ENCODE assay signal across 2 cellular contexts in the genomic region with DNA sequence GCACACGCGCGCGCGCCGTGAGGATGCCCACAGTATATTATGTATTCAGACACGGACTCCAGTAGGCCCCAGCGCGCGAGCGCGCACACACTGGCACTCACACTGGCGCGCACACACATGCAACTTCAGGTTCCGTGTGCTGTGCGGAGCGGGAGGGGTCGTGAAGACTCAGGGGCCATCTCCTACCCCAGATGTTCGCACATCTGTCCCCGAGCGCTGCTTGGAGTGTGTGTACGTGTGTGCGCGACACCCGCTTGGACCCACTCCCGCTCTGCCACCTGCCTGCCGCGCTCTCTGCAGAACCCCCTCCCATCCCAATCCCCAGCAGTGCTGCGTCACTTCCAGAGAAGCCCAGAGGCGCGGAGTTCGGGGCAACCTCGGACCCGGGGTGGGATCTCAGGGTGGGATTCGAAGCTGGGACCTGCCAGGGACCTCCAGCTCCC.
TF ChIP-seq lines count a peak whose summit lies in the region.

No MANE protein-coding gene starts in this region.

TF ChIP-seq in SK-N-SH, 30 proteins besides CTCF, POLR2A, EP300 and RAD21:
- TF ChIP-seq, protein P1, sequence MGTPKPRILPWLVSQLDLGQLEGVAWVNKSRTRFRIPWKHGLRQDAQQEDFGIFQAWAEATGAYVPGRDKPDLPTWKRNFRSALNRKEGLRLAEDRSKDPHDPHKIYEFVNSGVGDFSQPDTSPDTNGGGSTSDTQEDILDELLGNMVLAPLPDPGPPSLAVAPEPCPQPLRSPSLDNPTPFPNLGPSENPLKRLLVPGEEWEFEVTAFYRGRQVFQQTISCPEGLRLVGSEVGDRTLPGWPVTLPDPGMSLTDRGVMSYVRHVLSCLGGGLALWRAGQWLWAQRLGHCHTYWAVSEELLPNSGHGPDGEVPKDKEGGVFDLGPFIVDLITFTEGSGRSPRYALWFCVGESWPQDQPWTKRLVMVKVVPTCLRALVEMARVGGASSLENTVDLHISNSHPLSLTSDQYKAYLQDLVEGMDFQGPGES (IDR thresholded peaks at IDR 0.05; ENCODE audit: low read depth, low read length): no peak
- TF ChIP-seq, protein P2, sequence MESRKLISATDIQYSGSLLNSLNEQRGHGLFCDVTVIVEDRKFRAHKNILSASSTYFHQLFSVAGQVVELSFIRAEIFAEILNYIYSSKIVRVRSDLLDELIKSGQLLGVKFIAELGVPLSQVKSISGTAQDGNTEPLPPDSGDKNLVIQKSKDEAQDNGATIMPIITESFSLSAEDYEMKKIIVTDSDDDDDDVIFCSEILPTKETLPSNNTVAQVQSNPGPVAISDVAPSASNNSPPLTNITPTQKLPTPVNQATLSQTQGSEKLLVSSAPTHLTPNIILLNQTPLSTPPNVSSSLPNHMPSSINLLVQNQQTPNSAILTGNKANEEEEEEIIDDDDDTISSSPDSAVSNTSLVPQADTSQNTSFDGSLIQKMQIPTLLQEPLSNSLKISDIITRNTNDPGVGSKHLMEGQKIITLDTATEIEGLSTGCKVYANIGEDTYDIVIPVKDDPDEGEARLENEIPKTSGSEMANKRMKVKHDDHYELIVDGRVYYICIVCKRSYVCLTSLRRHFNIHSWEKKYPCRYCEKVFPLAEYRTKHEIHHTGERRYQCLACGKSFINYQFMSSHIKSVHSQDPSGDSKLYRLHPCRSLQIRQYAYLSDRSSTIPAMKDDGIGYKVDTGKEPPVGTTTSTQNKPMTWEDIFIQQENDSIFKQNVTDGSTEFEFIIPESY (IDR thresholded peaks at IDR 0.05; ENCODE audit: borderline replicate concordance, low read depth): no peak; the same call in 1 of the 2 replicates
- TF ChIP-seq SMC3 (IDR thresholded peaks at IDR 0.05; ENCODE audit: low read depth, low read length): no peak
- TF ChIP-seq GABPA (IDR thresholded peaks at IDR 0.05; ENCODE audit: low read depth): no peak
- TF ChIP-seq SIN3A (IDR thresholded peaks at IDR 0.05; ENCODE audit: borderline replicate concordance, low read depth, low read length): no peak
- no peak for TF ChIP-seq FOXJ3 (CRISPR knock-in tag; IDR thresholded peaks at IDR 0.05)
- TF ChIP-seq FOXM1 (IDR thresholded peaks at IDR 0.05; ENCODE audit: low read depth): no peak
- TF ChIP-seq, protein P3, sequence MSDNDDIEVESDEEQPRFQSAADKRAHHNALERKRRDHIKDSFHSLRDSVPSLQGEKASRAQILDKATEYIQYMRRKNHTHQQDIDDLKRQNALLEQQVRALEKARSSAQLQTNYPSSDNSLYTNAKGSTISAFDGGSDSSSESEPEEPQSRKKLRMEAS (IDR thresholded peaks at IDR 0.05; ENCODE audit: low read depth): no peak
- TF ChIP-seq RCOR1 (IDR thresholded peaks at IDR 0.05; ENCODE audit: low read length): no peak
- TF ChIP-seq, protein P4, sequence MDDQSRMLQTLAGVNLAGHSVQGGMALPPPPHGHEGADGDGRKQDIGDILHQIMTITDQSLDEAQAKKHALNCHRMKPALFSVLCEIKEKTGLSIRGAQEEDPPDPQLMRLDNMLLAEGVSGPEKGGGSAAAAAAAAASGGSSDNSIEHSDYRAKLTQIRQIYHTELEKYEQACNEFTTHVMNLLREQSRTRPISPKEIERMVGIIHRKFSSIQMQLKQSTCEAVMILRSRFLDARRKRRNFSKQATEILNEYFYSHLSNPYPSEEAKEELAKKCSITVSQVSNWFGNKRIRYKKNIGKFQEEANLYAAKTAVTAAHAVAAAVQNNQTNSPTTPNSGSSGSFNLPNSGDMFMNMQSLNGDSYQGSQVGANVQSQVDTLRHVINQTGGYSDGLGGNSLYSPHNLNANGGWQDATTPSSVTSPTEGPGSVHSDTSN (IDR thresholded peaks at IDR 0.05): no peak
- no peak for TF ChIP-seq MEF2A (IDR thresholded peaks at IDR 0.05; ENCODE audit: borderline replicate concordance, low read depth)
- TF ChIP-seq TAF1 (IDR thresholded peaks at IDR 0.05; ENCODE audit: borderline replicate concordance, low read depth, low read length): no peak
- no peak for TF ChIP-seq RXRA (IDR thresholded peaks at IDR 0.05; ENCODE audit: borderline replicate concordance, low read depth)
- TF ChIP-seq JUND (IDR thresholded peaks at IDR 0.05): no peak
- TF ChIP-seq, protein P5, sequence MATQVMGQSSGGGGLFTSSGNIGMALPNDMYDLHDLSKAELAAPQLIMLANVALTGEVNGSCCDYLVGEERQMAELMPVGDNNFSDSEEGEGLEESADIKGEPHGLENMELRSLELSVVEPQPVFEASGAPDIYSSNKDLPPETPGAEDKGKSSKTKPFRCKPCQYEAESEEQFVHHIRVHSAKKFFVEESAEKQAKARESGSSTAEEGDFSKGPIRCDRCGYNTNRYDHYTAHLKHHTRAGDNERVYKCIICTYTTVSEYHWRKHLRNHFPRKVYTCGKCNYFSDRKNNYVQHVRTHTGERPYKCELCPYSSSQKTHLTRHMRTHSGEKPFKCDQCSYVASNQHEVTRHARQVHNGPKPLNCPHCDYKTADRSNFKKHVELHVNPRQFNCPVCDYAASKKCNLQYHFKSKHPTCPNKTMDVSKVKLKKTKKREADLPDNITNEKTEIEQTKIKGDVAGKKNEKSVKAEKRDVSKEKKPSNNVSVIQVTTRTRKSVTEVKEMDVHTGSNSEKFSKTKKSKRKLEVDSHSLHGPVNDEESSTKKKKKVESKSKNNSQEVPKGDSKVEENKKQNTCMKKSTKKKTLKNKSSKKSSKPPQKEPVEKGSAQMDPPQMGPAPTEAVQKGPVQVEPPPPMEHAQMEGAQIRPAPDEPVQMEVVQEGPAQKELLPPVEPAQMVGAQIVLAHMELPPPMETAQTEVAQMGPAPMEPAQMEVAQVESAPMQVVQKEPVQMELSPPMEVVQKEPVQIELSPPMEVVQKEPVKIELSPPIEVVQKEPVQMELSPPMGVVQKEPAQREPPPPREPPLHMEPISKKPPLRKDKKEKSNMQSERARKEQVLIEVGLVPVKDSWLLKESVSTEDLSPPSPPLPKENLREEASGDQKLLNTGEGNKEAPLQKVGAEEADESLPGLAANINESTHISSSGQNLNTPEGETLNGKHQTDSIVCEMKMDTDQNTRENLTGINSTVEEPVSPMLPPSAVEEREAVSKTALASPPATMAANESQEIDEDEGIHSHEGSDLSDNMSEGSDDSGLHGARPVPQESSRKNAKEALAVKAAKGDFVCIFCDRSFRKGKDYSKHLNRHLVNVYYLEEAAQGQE (IDR thresholded peaks at IDR 0.05; ENCODE audit: low read depth, low read length): no peak
- TF ChIP-seq NFIC (IDR thresholded peaks at IDR 0.05; ENCODE audit: borderline replicate concordance): no peak

TF ChIP-seq in SK-N-SH treated with all-trans-retinoic acid at 6 μM for 48 hours, 23 proteins besides CTCF, POLR2A, EP300 and RAD21 (continued from another document):
- TF ChIP-seq, protein P6, sequence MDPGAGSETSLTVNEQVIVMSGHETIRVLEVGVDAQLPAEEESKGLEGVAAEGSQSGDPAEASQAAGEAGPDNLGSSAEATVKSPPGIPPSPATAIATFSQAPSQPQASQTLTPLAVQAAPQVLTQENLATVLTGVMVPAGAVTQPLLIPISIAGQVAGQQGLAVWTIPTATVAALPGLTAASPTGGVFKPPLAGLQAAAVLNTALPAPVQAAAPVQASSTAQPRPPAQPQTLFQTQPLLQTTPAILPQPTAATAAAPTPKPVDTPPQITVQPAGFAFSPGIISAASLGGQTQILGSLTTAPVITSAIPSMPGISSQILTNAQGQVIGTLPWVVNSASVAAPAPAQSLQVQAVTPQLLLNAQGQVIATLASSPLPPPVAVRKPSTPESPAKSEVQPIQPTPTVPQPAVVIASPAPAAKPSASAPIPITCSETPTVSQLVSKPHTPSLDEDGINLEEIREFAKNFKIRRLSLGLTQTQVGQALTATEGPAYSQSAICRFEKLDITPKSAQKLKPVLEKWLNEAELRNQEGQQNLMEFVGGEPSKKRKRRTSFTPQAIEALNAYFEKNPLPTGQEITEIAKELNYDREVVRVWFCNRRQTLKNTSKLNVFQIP (CRISPR knock-in tag; IDR thresholded peaks at IDR 0.05; ENCODE audit: borderline replicate concordance, low read depth): no peak
- TF ChIP-seq, protein P7, sequence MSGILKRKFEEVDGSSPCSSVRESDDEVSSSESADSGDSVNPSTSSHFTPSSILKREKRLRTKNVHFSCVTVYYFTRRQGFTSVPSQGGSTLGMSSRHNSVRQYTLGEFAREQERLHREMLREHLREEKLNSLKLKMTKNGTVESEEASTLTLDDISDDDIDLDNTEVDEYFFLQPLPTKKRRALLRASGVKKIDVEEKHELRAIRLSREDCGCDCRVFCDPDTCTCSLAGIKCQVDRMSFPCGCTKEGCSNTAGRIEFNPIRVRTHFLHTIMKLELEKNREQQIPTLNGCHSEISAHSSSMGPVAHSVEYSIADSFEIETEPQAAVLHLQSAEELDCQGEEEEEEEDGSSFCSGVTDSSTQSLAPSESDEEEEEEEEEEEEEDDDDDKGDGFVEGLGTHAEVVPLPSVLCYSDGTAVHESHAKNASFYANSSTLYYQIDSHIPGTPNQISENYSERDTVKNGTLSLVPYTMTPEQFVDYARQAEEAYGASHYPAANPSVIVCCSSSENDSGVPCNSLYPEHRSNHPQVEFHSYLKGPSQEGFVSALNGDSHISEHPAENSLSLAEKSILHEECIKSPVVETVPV (CRISPR knock-in tag; IDR thresholded peaks at IDR 0.05): no peak
- TF ChIP-seq, protein P8, sequence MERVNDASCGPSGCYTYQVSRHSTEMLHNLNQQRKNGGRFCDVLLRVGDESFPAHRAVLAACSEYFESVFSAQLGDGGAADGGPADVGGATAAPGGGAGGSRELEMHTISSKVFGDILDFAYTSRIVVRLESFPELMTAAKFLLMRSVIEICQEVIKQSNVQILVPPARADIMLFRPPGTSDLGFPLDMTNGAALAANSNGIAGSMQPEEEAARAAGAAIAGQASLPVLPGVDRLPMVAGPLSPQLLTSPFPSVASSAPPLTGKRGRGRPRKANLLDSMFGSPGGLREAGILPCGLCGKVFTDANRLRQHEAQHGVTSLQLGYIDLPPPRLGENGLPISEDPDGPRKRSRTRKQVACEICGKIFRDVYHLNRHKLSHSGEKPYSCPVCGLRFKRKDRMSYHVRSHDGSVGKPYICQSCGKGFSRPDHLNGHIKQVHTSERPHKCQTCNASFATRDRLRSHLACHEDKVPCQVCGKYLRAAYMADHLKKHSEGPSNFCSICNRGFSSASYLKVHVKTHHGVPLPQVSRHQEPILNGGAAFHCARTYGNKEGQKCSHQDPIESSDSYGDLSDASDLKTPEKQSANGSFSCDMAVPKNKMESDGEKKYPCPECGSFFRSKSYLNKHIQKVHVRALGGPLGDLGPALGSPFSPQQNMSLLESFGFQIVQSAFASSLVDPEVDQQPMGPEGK (CRISPR knock-in tag; IDR thresholded peaks at IDR 0.05; ENCODE audit: borderline replicate concordance): no peak
- TF ChIP-seq ARNTL (CRISPR knock-in tag; IDR thresholded peaks at IDR 0.05; ENCODE audit: borderline replicate concordance, low read depth): no peak
- no peak for TF ChIP-seq ZNF565 (CRISPR knock-in tag; conservative IDR thresholded peaks at IDR 0.05; ENCODE audit: low read depth)
- TF ChIP-seq, protein P9, sequence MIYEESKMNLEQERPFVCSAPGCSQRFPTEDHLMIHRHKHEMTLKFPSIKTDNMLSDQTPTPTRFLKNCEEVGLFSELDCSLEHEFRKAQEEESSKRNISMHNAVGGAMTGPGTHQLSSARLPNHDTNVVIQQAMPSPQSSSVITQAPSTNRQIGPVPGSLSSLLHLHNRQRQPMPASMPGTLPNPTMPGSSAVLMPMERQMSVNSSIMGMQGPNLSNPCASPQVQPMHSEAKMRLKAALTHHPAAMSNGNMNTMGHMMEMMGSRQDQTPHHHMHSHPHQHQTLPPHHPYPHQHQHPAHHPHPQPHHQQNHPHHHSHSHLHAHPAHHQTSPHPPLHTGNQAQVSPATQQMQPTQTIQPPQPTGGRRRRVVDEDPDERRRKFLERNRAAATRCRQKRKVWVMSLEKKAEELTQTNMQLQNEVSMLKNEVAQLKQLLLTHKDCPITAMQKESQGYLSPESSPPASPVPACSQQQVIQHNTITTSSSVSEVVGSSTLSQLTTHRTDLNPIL (CRISPR knock-in tag; IDR thresholded peaks at IDR 0.05; ENCODE audit: low read depth): no peak
